Comparison of ENCODE assay signal across 1 cellular context in the genomic region with DNA sequence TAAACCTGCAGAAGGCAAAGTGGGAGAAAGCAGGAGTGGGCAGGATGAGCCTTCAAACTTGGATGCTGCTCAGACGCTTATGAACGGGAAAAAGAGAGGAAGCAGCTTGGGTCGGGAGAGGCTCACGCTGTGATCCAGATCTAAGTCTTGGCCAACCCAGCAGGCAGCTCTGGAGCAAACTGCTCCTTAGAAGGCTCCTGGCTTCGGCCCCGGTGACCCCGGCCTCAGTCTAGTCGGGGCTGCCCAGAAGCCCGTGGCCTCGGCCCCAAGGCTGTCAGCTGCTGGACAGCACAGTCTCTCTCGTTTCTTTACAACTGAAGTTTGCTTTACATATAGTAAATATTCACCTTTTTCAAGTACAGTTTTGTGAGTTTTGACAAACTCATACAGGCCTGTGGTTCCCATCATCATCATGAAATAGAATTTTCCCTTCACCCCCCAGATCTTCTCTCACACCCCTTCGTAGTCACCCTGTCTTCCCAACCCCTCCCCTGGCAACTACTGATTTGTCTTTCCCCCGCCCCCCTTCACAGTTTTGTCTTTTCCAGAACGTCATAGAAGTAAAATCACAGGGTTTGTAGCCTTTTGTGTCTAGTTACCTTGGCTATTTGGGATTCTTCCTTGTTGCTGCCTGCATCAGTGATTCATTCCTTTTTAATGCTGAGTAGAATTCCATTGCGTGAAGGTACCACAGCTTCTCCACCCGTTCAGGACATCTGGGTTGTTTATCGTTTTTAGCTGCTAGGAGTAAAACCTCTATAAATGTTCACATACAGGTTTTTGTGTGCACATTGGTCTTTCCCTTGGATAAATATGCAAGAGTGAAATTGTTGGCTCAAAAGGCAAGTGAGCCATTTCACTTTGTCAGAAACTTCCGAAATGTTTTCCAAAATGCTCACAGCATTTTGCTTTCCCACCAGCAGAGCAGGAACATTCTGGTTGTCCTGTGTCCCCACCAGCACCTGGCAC.
TF ChIP-seq lines count a peak whose summit lies in the region.

No MANE protein-coding gene starts in this region.

TF ChIP-seq in IMR-90, 13 proteins besides CTCF, POLR2A, EP300 and RAD21:
- TF ChIP-seq, protein P1, sequence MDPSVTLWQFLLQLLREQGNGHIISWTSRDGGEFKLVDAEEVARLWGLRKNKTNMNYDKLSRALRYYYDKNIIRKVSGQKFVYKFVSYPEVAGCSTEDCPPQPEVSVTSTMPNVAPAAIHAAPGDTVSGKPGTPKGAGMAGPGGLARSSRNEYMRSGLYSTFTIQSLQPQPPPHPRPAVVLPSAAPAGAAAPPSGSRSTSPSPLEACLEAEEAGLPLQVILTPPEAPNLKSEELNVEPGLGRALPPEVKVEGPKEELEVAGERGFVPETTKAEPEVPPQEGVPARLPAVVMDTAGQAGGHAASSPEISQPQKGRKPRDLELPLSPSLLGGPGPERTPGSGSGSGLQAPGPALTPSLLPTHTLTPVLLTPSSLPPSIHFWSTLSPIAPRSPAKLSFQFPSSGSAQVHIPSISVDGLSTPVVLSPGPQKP (IDR thresholded peaks at IDR 0.05; ENCODE audit: borderline replicate concordance, low read depth, low read length), result no peak
- TF ChIP-seq RFX5 (IDR thresholded peaks at IDR 0.05; ENCODE audit: low read depth, low read length), result no peak
- no peak for TF ChIP-seq FOS (IDR thresholded peaks at IDR 0.05; ENCODE audit: low read depth, low read length)
- TF ChIP-seq RCOR1 (IDR thresholded peaks at IDR 0.05; ENCODE audit: insufficient replicate concordance, low read length), result no peak
- no peak for TF ChIP-seq NFE2L2 (IDR thresholded peaks at IDR 0.05; ENCODE audit: low read depth, low read length)
- no peak for TF ChIP-seq CHD1 (IDR thresholded peaks at IDR 0.05; ENCODE audit: low read depth, low read length)
- TF ChIP-seq, protein P2, sequence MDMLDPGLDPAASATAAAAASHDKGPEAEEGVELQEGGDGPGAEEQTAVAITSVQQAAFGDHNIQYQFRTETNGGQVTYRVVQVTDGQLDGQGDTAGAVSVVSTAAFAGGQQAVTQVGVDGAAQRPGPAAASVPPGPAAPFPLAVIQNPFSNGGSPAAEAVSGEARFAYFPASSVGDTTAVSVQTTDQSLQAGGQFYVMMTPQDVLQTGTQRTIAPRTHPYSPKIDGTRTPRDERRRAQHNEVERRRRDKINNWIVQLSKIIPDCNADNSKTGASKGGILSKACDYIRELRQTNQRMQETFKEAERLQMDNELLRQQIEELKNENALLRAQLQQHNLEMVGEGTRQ (IDR thresholded peaks at IDR 0.05; ENCODE audit: low read depth, low read length), result no peak
- no peak for TF ChIP-seq BHLHE40 (IDR thresholded peaks at IDR 0.05; ENCODE audit: low read depth, low read length)
- TF ChIP-seq MAFK (IDR thresholded peaks at IDR 0.05; ENCODE audit: low read depth, low read length), result no peak
- no peak for TF ChIP-seq SMC3 (IDR thresholded peaks at IDR 0.05; ENCODE audit: low read depth, low read length)
- no peak for TF ChIP-seq MXI1 (IDR thresholded peaks at IDR 0.05; ENCODE audit: borderline replicate concordance, low read depth, low read length)
- no peak for TF ChIP-seq MAZ (IDR thresholded peaks at IDR 0.05; ENCODE audit: borderline replicate concordance, low read depth, low read length)
- TF ChIP-seq CEBPB (IDR thresholded peaks at IDR 0.05; ENCODE audit: low read depth, low read length), result no peak
